ENCODE assay signal across 12 cellular contexts in the genomic region with DNA sequence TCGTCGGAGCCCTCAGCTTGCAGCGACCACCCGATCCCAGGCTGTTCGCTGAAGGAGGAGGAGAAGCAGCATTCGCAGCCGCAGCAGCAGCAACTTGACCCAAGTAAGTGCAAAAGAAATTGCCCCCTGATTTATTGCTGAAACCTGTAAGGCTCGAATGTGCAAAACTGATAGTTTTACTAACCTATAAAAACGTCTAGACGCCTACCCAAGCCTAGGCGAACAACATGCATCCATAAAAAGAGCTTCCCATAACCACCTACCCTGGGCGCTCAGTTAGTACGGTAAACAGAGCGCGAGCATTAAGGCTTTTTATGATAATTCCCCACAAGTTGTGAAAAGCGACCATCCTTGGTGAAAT. TPM values are rescaled to one million over a fixed set of nuclear protein-coding genes. Genes with fewer than 3 reads are reported as not detected.
DNase-seq lines count a peak whose midpoint lies in the region; ATAC-seq and TF ChIP-seq lines count a peak whose summit lies in the region.
"Had no signal": no experiment of that assay in that cellular context is flagged by ENCODE, and none has a peak within 500 bp of the region (broad histone marks: within the 10 kb centered on the region; RNA-seq: fewer than 3 reads in every experiment).

No MANE protein-coding gene starts in this region.

- no peak for DNase-seq in activated CD8-positive, alpha-beta T cell treated with anti-CD3 and anti-CD28 coated beads for 36 hours
- no peak for DNase-seq in activated CD8-positive, alpha-beta T cell treated with anti-CD3 and anti-CD28 coated beads, Interleukin-2, amount 10 ng/mL, durations not matched to agents 7 days and 5 days
- DNase-seq in WTC11 (ENCODE audit: low spot score): no peak
- DNase-seq in left kidney (ENCODE audit: low read depth, low spot score): peak; percentile 95
- DNase-seq in HCEC 1CT: no peak
- DNase-seq in activated CD8-positive, alpha-beta memory T cell treated with anti-CD3 and anti-CD28 coated beads, Interleukin-2, amount 50 U/mL, for 48 hours: no peak
- DNase-seq: activated CD4-positive, alpha-beta memory T cell treated with anti-CD3 and anti-CD28 coated beads, Interleukin-2, amount 10 ng/mL, durations not matched to agents 7 days and 5 days; KG1; NCI-H226 had no signal

- H3K27ac ChIP-seq in stomach smooth muscle (ENCODE audit: low read length): no peak overlapping the region
- H3K27ac ChIP-seq: pancreas had no signal

- no peak overlapping the region for H3K9ac ChIP-seq in stomach smooth muscle (ENCODE audit: low read length in 2 of 2)

- no peaks in the 10 kb centered on the region for H3K36me3 ChIP-seq in stomach smooth muscle (ENCODE audit: control insufficient read depth in 2 of 2, insufficient read depth in 2 of 2, low read length in 2 of 2)
- H3K36me3 ChIP-seq: pancreas had no signal

- ATAC-seq in activated CD8-positive, alpha-beta T cell treated with anti-CD3 and anti-CD28 coated beads for 36 hours: no peak
- ATAC-seq in activated CD8-positive, alpha-beta T cell treated with anti-CD3 and anti-CD28 coated beads, Interleukin-2, amount 10 ng/mL, durations not matched to agents 7 days and 5 days: no peak
- ATAC-seq in WTC11 (no peak), GM21529 (IDR thresholded peaks at IDR 0.05; ENCODE audit: unreplicated experiment) (no peak)

- peaks cover 19% of the 10 kb centered on the region for H3K4me1 Mint-ChIP-seq in activated CD8-positive, alpha-beta T cell treated with anti-CD3 and anti-CD28 coated beads for 36 hours (ENCODE audit: low read depth)
- peaks cover 4% of the 10 kb centered on the region for H3K4me1 Mint-ChIP-seq in activated CD8-positive, alpha-beta T cell treated with anti-CD3 and anti-CD28 coated beads, Interleukin-2, amount 10 ng/mL, durations not matched to agents 7 days and 5 days (ENCODE audit: low read depth)
- H3K4me1 Mint-ChIP-seq in WTC11: peaks cover 17% of the 10 kb centered on the region

- H3K9me3 ChIP-seq in stomach smooth muscle (ENCODE audit: control insufficient read depth in 2 of 2, low read length in 2 of 2): peaks cover 0 to 4% of the 10 kb centered on the region in 2 donors
- H3K9me3 ChIP-seq: pancreas had no signal

- no peak overlapping the region for H3K27ac Mint-ChIP-seq in activated CD8-positive, alpha-beta T cell treated with anti-CD3 and anti-CD28 coated beads for 36 hours
- no peak overlapping the region for H3K27ac Mint-ChIP-seq in activated CD8-positive, alpha-beta T cell treated with anti-CD3 and anti-CD28 coated beads, Interleukin-2, amount 10 ng/mL, durations not matched to agents 7 days and 5 days
- no peak overlapping the region for H3K27ac Mint-ChIP-seq in WTC11
- H3K27ac Mint-ChIP-seq: activated CD4-positive, alpha-beta memory T cell treated with anti-CD3 and anti-CD28 coated beads, Interleukin-2, amount 10 ng/mL, durations not matched to agents 7 days and 5 days had no signal

- H3K4me1 ChIP-seq in stomach smooth muscle (ENCODE audit: control insufficient read depth, insufficient read depth, low read length): peaks cover 14% of the 10 kb centered on the region

- intact Hi-C loops in activated CD8-positive, alpha-beta T cell treated with anti-CD3 and anti-CD28 coated beads for 36 hours (cut with micrococcal nuclease): loop anchor here (5.0 kb wide), 2 partner anchors 36 to 39 kb away; no protein-coding TSS in a partner anchor

- peak overlapping the region; percentile 1 for H3K4me3 Mint-ChIP-seq in activated CD8-positive, alpha-beta T cell treated with anti-CD3 and anti-CD28 coated beads for 36 hours
- no peak overlapping the region for H3K4me3 Mint-ChIP-seq in activated CD8-positive, alpha-beta T cell treated with anti-CD3 and anti-CD28 coated beads, Interleukin-2, amount 10 ng/mL, durations not matched to agents 7 days and 5 days
- peak overlapping the region; percentile 38; the same call in 1 of the 2 replicates for H3K4me3 Mint-ChIP-seq in WTC11
- H3K4me3 Mint-ChIP-seq: activated CD4-positive, alpha-beta memory T cell treated with anti-CD3 and anti-CD28 coated beads, Interleukin-2, amount 10 ng/mL, durations not matched to agents 7 days and 5 days had no signal

- peak overlapping the region; percentile 10 to 67 for H3K4me3 ChIP-seq in stomach smooth muscle (ENCODE audit: low read length in 2 of 2)

- H3K27me3 ChIP-seq in stomach smooth muscle (ENCODE audit: control insufficient read depth in 1 of 2, insufficient read depth in 2 of 2, low read length in 2 of 2): peaks cover 71 to 95% of the 10 kb centered on the region in 2 donors

- POLR2A ChIA-PET in activated CD8-positive, alpha-beta T cell treated with anti-CD3 and anti-CD28 coated beads for 36 hours (lab: Charles Lee): no interaction called here
- POLR2A ChIA-PET in activated CD8-positive, alpha-beta T cell treated with anti-CD3 and anti-CD28 coated beads, Interleukin-2, amount 10 ng/mL, durations not matched to agents 7 days and 5 days (lab: Charles Lee): no interaction called here
- POLR2A ChIA-PET in WTC11 (lab: Charles Lee): no interaction called here

- H3K9me3 Mint-ChIP-seq in activated CD8-positive, alpha-beta T cell treated with anti-CD3 and anti-CD28 coated beads for 36 hours: peaks cover 4% of the 10 kb centered on the region
- H3K9me3 Mint-ChIP-seq in activated CD8-positive, alpha-beta T cell treated with anti-CD3 and anti-CD28 coated beads, Interleukin-2, amount 10 ng/mL, durations not matched to agents 7 days and 5 days (ENCODE audit: insufficient read depth): no peaks in the 10 kb centered on the region
- H3K9me3 Mint-ChIP-seq in WTC11: no peaks in the 10 kb centered on the region
- H3K9me3 Mint-ChIP-seq: activated CD4-positive, alpha-beta memory T cell treated with anti-CD3 and anti-CD28 coated beads, Interleukin-2, amount 10 ng/mL, durations not matched to agents 7 days and 5 days had no signal

- H3K36me3 Mint-ChIP-seq in activated CD8-positive, alpha-beta T cell treated with anti-CD3 and anti-CD28 coated beads for 36 hours (ENCODE audit: low read depth): no peaks in the 10 kb centered on the region
- peaks cover 5% of the 10 kb centered on the region for H3K36me3 Mint-ChIP-seq in activated CD8-positive, alpha-beta T cell treated with anti-CD3 and anti-CD28 coated beads, Interleukin-2, amount 10 ng/mL, durations not matched to agents 7 days and 5 days (ENCODE audit: low read depth)
- peaks cover 2% of the 10 kb centered on the region; the same call in 1 of the 2 replicates for H3K36me3 Mint-ChIP-seq in WTC11

- H3K27me3 Mint-ChIP-seq in activated CD8-positive, alpha-beta T cell treated with anti-CD3 and anti-CD28 coated beads for 36 hours: peaks cover 77% of the 10 kb centered on the region
- peaks cover 82% of the 10 kb centered on the region for H3K27me3 Mint-ChIP-seq in activated CD8-positive, alpha-beta T cell treated with anti-CD3 and anti-CD28 coated beads, Interleukin-2, amount 10 ng/mL, durations not matched to agents 7 days and 5 days (ENCODE audit: low read depth)
- peaks cover 100% of the 10 kb centered on the region for H3K27me3 Mint-ChIP-seq in WTC11 (ENCODE audit: low read depth)

- CTCF ChIA-PET in activated CD8-positive, alpha-beta T cell treated with anti-CD3 and anti-CD28 coated beads for 36 hours (lab: Charles Lee): interaction anchor here (1.0 to 1.3 kb wide), 2 partner anchors 431 to 529 kb away, joined by 4 read pairs; no protein-coding TSS in a partner anchor
- CTCF ChIA-PET in activated CD8-positive, alpha-beta T cell treated with anti-CD3 and anti-CD28 coated beads, Interleukin-2, amount 10 ng/mL, durations not matched to agents 7 days and 5 days (lab: Charles Lee): no interaction called here
- CTCF ChIA-PET in WTC11 (lab: Charles Lee): no interaction called here

- TF ChIP-seq CTCF in activated CD8-positive, alpha-beta T cell treated with anti-CD3 and anti-CD28 coated beads for 36 hours (IDR thresholded peaks at IDR 0.05): no peak
- no peak for TF ChIP-seq CTCF in WTC11 (IDR thresholded peaks at IDR 0.05)

TF ChIP-seq in WTC11, 78 proteins besides CTCF, POLR2A, EP300 and RAD21 (continues in another document):
- TF ChIP-seq, protein P1, sequence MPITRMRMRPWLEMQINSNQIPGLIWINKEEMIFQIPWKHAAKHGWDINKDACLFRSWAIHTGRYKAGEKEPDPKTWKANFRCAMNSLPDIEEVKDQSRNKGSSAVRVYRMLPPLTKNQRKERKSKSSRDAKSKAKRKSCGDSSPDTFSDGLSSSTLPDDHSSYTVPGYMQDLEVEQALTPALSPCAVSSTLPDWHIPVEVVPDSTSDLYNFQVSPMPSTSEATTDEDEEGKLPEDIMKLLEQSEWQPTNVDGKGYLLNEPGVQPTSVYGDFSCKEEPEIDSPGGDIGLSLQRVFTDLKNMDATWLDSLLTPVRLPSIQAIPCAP (CRISPR knock-in tag; IDR thresholded peaks at IDR 0.05): no peak
- TF ChIP-seq SMAD3 (CRISPR knock-in tag; IDR thresholded peaks at IDR 0.05; ENCODE audit: borderline replicate concordance): no peak

RNA-seq across cellular contexts. Expression of a gene that starts 0.9 kb away (rescaled TPM):
- total RNA-seq in activated CD8-positive, alpha-beta T cell treated with anti-CD3 and anti-CD28 coated beads for 36 hours: not detected
- total RNA-seq in activated CD8-positive, alpha-beta T cell treated with anti-CD3 and anti-CD28 coated beads, Interleukin-2, amount 10 ng/mL, durations not matched to agents 7 days and 5 days: not detected
- total RNA-seq in WTC11 (2021): not detected in 3 replicates
- total RNA-seq: activated CD4-positive, alpha-beta memory T cell treated with anti-CD3 and anti-CD28 coated beads, Interleukin-2, amount 10 ng/mL, durations not matched to agents 7 days and 5 days had no signal

RNA-seq across cellular contexts. Expression of a gene that starts 6.0 kb away (rescaled TPM):
- total RNA-seq in activated CD8-positive, alpha-beta T cell treated with anti-CD3 and anti-CD28 coated beads for 36 hours: not detected
- total RNA-seq in activated CD8-positive, alpha-beta T cell treated with anti-CD3 and anti-CD28 coated beads, Interleukin-2, amount 10 ng/mL, durations not matched to agents 7 days and 5 days: not detected
- total RNA-seq in WTC11 (2021): not detected in 3 replicates
- total RNA-seq: activated CD4-positive, alpha-beta memory T cell treated with anti-CD3 and anti-CD28 coated beads, Interleukin-2, amount 10 ng/mL, durations not matched to agents 7 days and 5 days had no signal

RNA-seq across cellular contexts. Expression of a gene that starts 6.9 kb away (rescaled TPM):
- not detected for total RNA-seq in activated CD8-positive, alpha-beta T cell treated with anti-CD3 and anti-CD28 coated beads for 36 hours
- not detected for total RNA-seq in activated CD8-positive, alpha-beta T cell treated with anti-CD3 and anti-CD28 coated beads, Interleukin-2, amount 10 ng/mL, durations not matched to agents 7 days and 5 days
- not detected in 3 replicates for total RNA-seq in WTC11 (2021)
- total RNA-seq: activated CD4-positive, alpha-beta memory T cell treated with anti-CD3 and anti-CD28 coated beads, Interleukin-2, amount 10 ng/mL, durations not matched to agents 7 days and 5 days; pancreas had no signal

RNA-seq across cellular contexts. Expression of a gene that starts 16.4 kb away (rescaled TPM):
- not detected for total RNA-seq in activated CD8-positive, alpha-beta T cell treated with anti-CD3 and anti-CD28 coated beads for 36 hours
- total RNA-seq in activated CD8-positive, alpha-beta T cell treated with anti-CD3 and anti-CD28 coated beads, Interleukin-2, amount 10 ng/mL, durations not matched to agents 7 days and 5 days: not detected
- total RNA-seq in WTC11 (2021): not detected in 3 replicates
- total RNA-seq: activated CD4-positive, alpha-beta memory T cell treated with anti-CD3 and anti-CD28 coated beads, Interleukin-2, amount 10 ng/mL, durations not matched to agents 7 days and 5 days; pancreas had no signal

RNA-seq across cellular contexts. Expression of a gene that starts 23.9 kb away (rescaled TPM):
- total RNA-seq in activated CD8-positive, alpha-beta T cell treated with anti-CD3 and anti-CD28 coated beads for 36 hours: not detected
- not detected for total RNA-seq in activated CD8-positive, alpha-beta T cell treated with anti-CD3 and anti-CD28 coated beads, Interleukin-2, amount 10 ng/mL, durations not matched to agents 7 days and 5 days
- 0.17 TPM in 1 of 3 replicates, not detected in the others for total RNA-seq in WTC11 (2021)
- total RNA-seq: activated CD4-positive, alpha-beta memory T cell treated with anti-CD3 and anti-CD28 coated beads, Interleukin-2, amount 10 ng/mL, durations not matched to agents 7 days and 5 days; pancreas had no signal
